In the genomic region with DNA sequence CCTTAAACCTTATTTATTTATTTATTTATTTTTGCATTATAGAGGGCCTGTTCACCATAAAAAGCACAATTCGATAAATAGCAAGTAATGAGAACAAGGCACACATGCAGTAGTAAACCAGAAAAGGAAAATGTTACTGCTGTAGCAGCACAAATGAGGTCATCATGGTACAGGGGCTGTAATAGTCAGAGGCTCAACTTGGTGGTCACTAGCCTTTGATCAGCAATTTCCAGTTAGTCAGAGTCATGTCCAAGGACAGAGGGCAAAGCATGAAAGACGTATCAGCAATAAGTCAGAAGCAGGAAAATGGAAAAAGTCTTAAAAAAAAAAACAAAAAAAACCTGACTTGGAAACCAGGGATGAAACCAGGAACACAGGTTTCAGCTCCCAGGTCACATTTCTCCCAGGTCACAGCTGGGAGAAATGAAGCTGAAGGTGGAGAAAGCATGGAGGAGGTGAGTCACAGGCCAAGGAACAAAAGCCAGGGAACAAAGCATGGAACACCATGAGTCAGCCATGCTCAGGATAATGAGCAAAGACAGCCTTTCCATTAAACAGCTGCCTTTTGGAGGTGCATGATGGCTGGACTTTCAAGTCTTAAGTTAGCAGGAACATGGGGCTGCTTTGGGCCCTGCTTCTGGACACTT, we compare ENCODE assay signal across 13 cellular contexts.
DNase-seq lines count a peak whose midpoint lies in the region; FAIRE-seq and TF ChIP-seq lines count a peak whose summit lies in the region.
"Had no signal": no experiment of that assay in that cellular context is flagged by ENCODE, and none has a peak within 500 bp of the region (broad histone marks: within the 10 kb centered on the region; RNA-seq: fewer than 3 reads in every experiment).

No MANE protein-coding gene starts in this region.

- no peaks in the 10 kb centered on the region for H3K9me1 ChIP-seq in endothelial cell of umbilical vein (replicated peaks; ENCODE audit: control insufficient read depth, extremely low read depth, insufficient read depth, low read length)

- TF ChIP-seq POLR2A in endothelial cell of umbilical vein (IDR thresholded peaks at IDR 0.05; ENCODE audit: low read depth, low read length), result no peak
- no peak for TF ChIP-seq POLR2A in prostate gland (IDR thresholded peaks at IDR 0.05)

- no peak overlapping the region for H2BK5ac ChIP-seq in mesendoderm (ENCODE audit: low read length)

- H2BK15ac ChIP-seq in mesendoderm (replicated peaks; ENCODE audit: low read depth), result no peak overlapping the region

- POLR2A ChIA-PET in endothelial cell of umbilical vein (lab: Charles Lee), result interaction anchor here (0.7 kb wide), 1 partner anchor 23 kb away, joined by 3 read pairs; no protein-coding TSS in a partner anchor

- peak overlapping the region; percentile 33 for H2AFZ ChIP-seq in endothelial cell of umbilical vein (ENCODE audit: low read depth, low read length)

- H2BK120ac ChIP-seq in mesendoderm (ENCODE audit: low read depth, low read length), result no peak overlapping the region

- in situ Hi-C loops in Caki2 (cut with HindIII; ENCODE audit: low pct_unique_long_range_greater_than_20kb, low sequenced_read_pairs), result no loop called here

- H3K79me1 ChIP-seq in mesendoderm (ENCODE audit: low read length), result no peaks in the 10 kb centered on the region

- CTCF ChIA-PET in endothelial cell of umbilical vein (lab: Charles Lee), result interaction anchor here (1.0 kb wide), 1 partner anchor 309 kb away, joined by 5 read pairs; no protein-coding TSS in a partner anchor

- H3K9ac ChIP-seq in endothelial cell of umbilical vein (replicated peaks; ENCODE audit: extremely low read depth, insufficient read depth, low read length) (no peak overlapping the region), mesendoderm (ENCODE audit: low read length) (no peak overlapping the region)

- H3K36me3 ChIP-seq in endothelial cell of umbilical vein (ENCODE audit: control insufficient read depth in 2 of 2, extremely low read depth in 1 of 2, insufficient read depth in 2 of 2, low read length in 2 of 2) (no peaks in the 10 kb centered on the region), mesendoderm (ENCODE audit: control insufficient read depth, insufficient read depth, low read length) (no peaks in the 10 kb centered on the region), prostate gland (no peaks in the 10 kb centered on the region)

- no CpG with 5 or more reads among the region's 2 CpGs for WGBS in mesendoderm (ENCODE audit: extremely low coverage, insufficient coverage, low lambda C conversion rate)
- 91% methylated on average over 2 of the region's 2 CpGs for WGBS in prostate gland

- BruUV-seq in endothelial cell of umbilical vein (replicated peaks; lab: Mats Ljungman, UMichigan), result no TSS peak

- H3K4ac ChIP-seq in mesendoderm (ENCODE audit: low read depth, low read length), result no peak overlapping the region

- TF ChIP-seq CTCF in endothelial cell of umbilical vein (IDR thresholded peaks at IDR 0.05; ENCODE audit: extremely low read depth in 1 of 2, insufficient read depth in 1 of 2, low read depth in 1 of 2, low read length in 2 of 2), result no peak
- TF ChIP-seq CTCF in prostate gland (IDR thresholded peaks at IDR 0.05), result no peak

- DNase-seq in Caki2 (ENCODE audit: low read depth) (peak; percentile 33), NCI-H226 (peak; percentile 39), endothelial cell of umbilical vein (ENCODE audit: low read depth, low spot score) (peak; percentile 61), mesendoderm (peak; percentile 2), NCI-H1048 (lab: John Stamatoyannopoulos, UW) (no peak), prostate gland (ENCODE audit: low spot score) (no peak), NOMO-1 (lab: John Stamatoyannopoulos, UW; ENCODE audit: unreplicated experiment in 2 of 2) (no peak), NCI-H146 (lab: John Stamatoyannopoulos, UW) (no peak)
- DNase-seq: amygdala, KBM-7, NCI-H187 treated with DMSO at 0.1 percent for 48 hours, NCI-H774, nucleus accumbens had no signal

- H3K4me2 ChIP-seq in endothelial cell of umbilical vein (ENCODE audit: insufficient read depth, low read length) (no peak overlapping the region), mesendoderm (ENCODE audit: low read length) (no peak overlapping the region)

- no peaks in the 10 kb centered on the region for H3K9me3 ChIP-seq in endothelial cell of umbilical vein (replicated peaks; ENCODE audit: control insufficient read depth, insufficient read depth, low read length)
- no peaks in the 10 kb centered on the region for H3K9me3 ChIP-seq in prostate gland

- no peak overlapping the region for H3K18ac ChIP-seq in mesendoderm (ENCODE audit: low read length)

- H4K8ac ChIP-seq in mesendoderm (ENCODE audit: low read depth, low read length), result no peak overlapping the region

- dilution Hi-C loops in endothelial cell of umbilical vein (cut with MboI; ENCODE audit: extremely low pct_ligation_motif_present, low sequenced_read_pairs), result no loop called here

- peak; percentile 76 for FAIRE-seq in endothelial cell of umbilical vein (lab: Jason Lieb, UNC)

- no peak overlapping the region for H2AK5ac ChIP-seq in mesendoderm (ENCODE audit: low read length)

- H4K5ac ChIP-seq in mesendoderm (ENCODE audit: low read length), result no peak overlapping the region

- no peak overlapping the region for H3K4me3 ChIP-seq in endothelial cell of umbilical vein (replicated peaks in 1 of 3; ENCODE audit: insufficient read depth in 1 of 3, low read depth in 1 of 3, low read length in 3 of 3)
- H3K4me3 ChIP-seq in mesendoderm (ENCODE audit: low read length), result no peak overlapping the region
- no peak overlapping the region for H3K4me3 ChIP-seq in prostate gland

- H3K27me3 ChIP-seq in endothelial cell of umbilical vein (ENCODE audit: control insufficient read depth in 2 of 2, insufficient read depth in 2 of 2, low read length in 2 of 2) (no peaks in the 10 kb centered on the region), mesendoderm (ENCODE audit: insufficient read depth, low read length, poor library complexity) (no peaks in the 10 kb centered on the region), prostate gland (replicated peaks; ENCODE audit: insufficient read depth) (no peaks in the 10 kb centered on the region)

- peak overlapping the region; percentile 32 for H3K27ac ChIP-seq in endothelial cell of umbilical vein (ENCODE audit: insufficient read depth, low read depth, low read length)
- no peak overlapping the region for H3K27ac ChIP-seq in mesendoderm (ENCODE audit: low read depth, low read length)
- H3K27ac ChIP-seq in prostate gland, result no peak overlapping the region

- H4K20me1 ChIP-seq in endothelial cell of umbilical vein (replicated peaks; ENCODE audit: control insufficient read depth, extremely low read depth, insufficient read depth, low read length), result no peaks in the 10 kb centered on the region

- no peak overlapping the region for H3K56ac ChIP-seq in mesendoderm (ENCODE audit: low read length)

- H3K79me2 ChIP-seq in endothelial cell of umbilical vein (ENCODE audit: control insufficient read depth, insufficient read depth, low read length) (no peaks in the 10 kb centered on the region), mesendoderm (ENCODE audit: control insufficient read depth, insufficient read depth, low read length) (no peaks in the 10 kb centered on the region)

- H3K4me1 ChIP-seq in endothelial cell of umbilical vein (ENCODE audit: control insufficient read depth, extremely low read depth, insufficient read depth, low read length) (peaks cover 8% of the 10 kb centered on the region), mesendoderm (ENCODE audit: control insufficient read depth, low read depth, low read length) (no peaks in the 10 kb centered on the region), prostate gland (replicated peaks) (no peaks in the 10 kb centered on the region)

- intact Hi-C loops in endothelial cell of umbilical vein (cut with micrococcal nuclease) (no loop called here), prostate gland (cut with DNase I) (no loop called here)

- no peak overlapping the region for H3K23ac ChIP-seq in mesendoderm (ENCODE audit: low read length)

TF ChIP-seq in endothelial cell of umbilical vein, 7 proteins besides CTCF, POLR2A, EP300 and RAD21:
- TF ChIP-seq JUN (IDR thresholded peaks at IDR 0.05; ENCODE audit: borderline replicate concordance, insufficient read depth, insufficient read length, low read depth) (peak; percentile 68), EZH2 (IDR thresholded peaks at IDR 0.05; ENCODE audit: borderline replicate concordance, low read depth, low read length, severe bottlenecking) (no peak), FOS (IDR thresholded peaks at IDR 0.05; ENCODE audit: borderline replicate concordance, insufficient read depth, low read length) (peak; percentile 96)

Comparison
In these comparisons a context has a peak if more than half of its experiments do, and no peak if none do; other contexts are left out.
1. DNase-seq: peak in Caki2 (single experiment), NCI-H226 (single experiment), endothelial cell of umbilical vein (single experiment) and mesendoderm (single experiment); none in NCI-H1048 (single experiment), prostate gland (single experiment), NOMO-1 (0 of 2) and NCI-H146 (single experiment).